ENCODE assay signal across 8 cellular contexts in genomic region chr20:63009044-63009961, GRCh38. TPM values are rescaled to one million over a fixed set of nuclear protein-coding genes. Genes with fewer than 3 reads are reported as not detected.
A peak's percentile ranks its signal among the peaks of the same experiment; 100 is the strongest.
DNase-seq lines count a peak whose midpoint lies in the region; ATAC-seq and TF ChIP-seq lines count a peak whose summit lies in the region.

No MANE protein-coding gene starts in this region.

- peak overlapping the region; percentile 63 for H3K9ac ChIP-seq in MM.1S (ENCODE audit: low read length)

- peak overlapping the region; percentile 80; the same call in 1 of the 2 replicates for H3K27ac ChIP-seq in MM.1S (ENCODE audit: low read length)
- no peak overlapping the region for H3K27ac ChIP-seq in sigmoid colon

- H3K36me3 ChIP-seq in MM.1S (replicated peaks; ENCODE audit: insufficient read depth, low read length) (no peaks in the 10 kb centered on the region), sigmoid colon (no peaks in the 10 kb centered on the region)

- peaks cover 15% of the 10 kb centered on the region for H3K4me1 Mint-ChIP-seq in activated naive CD8-positive, alpha-beta T cell treated with anti-CD3 and anti-CD28 coated beads for 36 hours

- H3K4me1 ChIP-seq in MM.1S (ENCODE audit: low read length) (peaks cover 17% of the 10 kb centered on the region), sigmoid colon (peaks cover 0 to 41% (median 27%) of the 10 kb centered on the region in 4 donors)

- H3K9me3 Mint-ChIP-seq in activated naive CD8-positive, alpha-beta T cell treated with anti-CD3 and anti-CD28 coated beads for 36 hours, result peaks cover 14% of the 10 kb centered on the region

- H3K9me2 ChIP-seq in MM.1S (replicated peaks; ENCODE audit: insufficient read depth, low read length), result no peaks in the 10 kb centered on the region

- no peak overlapping the region for H3K27ac Mint-ChIP-seq in activated naive CD8-positive, alpha-beta T cell treated with anti-CD3 and anti-CD28 coated beads for 36 hours

- peak overlapping the region; percentile 22 for H3K4me3 Mint-ChIP-seq in activated naive CD8-positive, alpha-beta T cell treated with anti-CD3 and anti-CD28 coated beads for 36 hours

- peaks cover 4% of the 10 kb centered on the region for H3K36me3 Mint-ChIP-seq in activated naive CD8-positive, alpha-beta T cell treated with anti-CD3 and anti-CD28 coated beads for 36 hours

- H3K4me3 ChIP-seq in MM.1S (ENCODE audit: low read length) (peak overlapping the region; percentile 73), sigmoid colon (peak overlapping the region in 1 of 4 donors; percentile 15)

- peaks cover 26% of the 10 kb centered on the region for H3F3A ChIP-seq in MM.1S (ENCODE audit: insufficient read depth, low read length)

- TF ChIP-seq CTCF in GM12873 (IDR thresholded peaks at IDR 0.05; ENCODE audit: insufficient read depth, low read depth, low read length, missing control alignments) (peak; percentile 88), MM.1S (IDR thresholded peaks at IDR 0.05; ENCODE audit: low read length) (peak; percentile 90), sigmoid colon (IDR thresholded peaks at IDR 0.05) (peak; percentile 75 to 96 (median 93))

- peaks cover 54% of the 10 kb centered on the region for H3K27me3 Mint-ChIP-seq in activated naive CD8-positive, alpha-beta T cell treated with anti-CD3 and anti-CD28 coated beads for 36 hours

- H3K27me3 ChIP-seq in MM.1S (replicated peaks; ENCODE audit: insufficient read depth, low read length) (peaks cover 48% of the 10 kb centered on the region), sigmoid colon (peaks cover 66 to 100% (median 75%) of the 10 kb centered on the region in 3 donors)

- intact Hi-C loops in left cardiac atrium (cut with DNase I), result loop anchor here in 1 of 2 donors (1.0 kb wide), 2 partner anchors 37 to 109 kb away; no protein-coding TSS in a partner anchor
- intact Hi-C loops in sigmoid colon (cut with DNase I), result loop anchor here (1.0 to 2.0 kb wide), 3 partner anchors 37 to 136 kb away; no protein-coding TSS in a partner anchor

- H3K79me2 ChIP-seq in MM.1S (ENCODE audit: low read length), result peaks cover 3% of the 10 kb centered on the region; the same call in 1 of the 2 replicates

- peak overlapping the region; percentile 86 for H3K4me2 ChIP-seq in MM.1S (ENCODE audit: low read depth, low read length)

- peak overlapping the region; percentile 49 for H2AFZ ChIP-seq in MM.1S (ENCODE audit: low read length)

- H4K20me1 ChIP-seq in MM.1S (ENCODE audit: insufficient read depth, low read length), result no peaks in the 10 kb centered on the region

- DNase-seq in HCEC 1CT (peak; percentile 42), MM.1S (peak; percentile 87), SW 1271 (lab: John Stamatoyannopoulos, UW) (peak; percentile 21 to 66), left cardiac atrium (peak; percentile 77), sigmoid colon (peak; percentile 76), amniotic stem cell (lab: John Stamatoyannopoulos, UW) (no peak)
- DNase-seq in activated naive CD8-positive, alpha-beta T cell treated with anti-CD3 and anti-CD28 coated beads for 36 hours, result peak; percentile 83

- WGBS in sigmoid colon, 2 donors, result 6 to 9% methylated on average over 54 of the region's 54 CpGs

- peak; percentile 87 to 90 for ATAC-seq in left cardiac atrium

- no peak for TF ChIP-seq EP300 in sigmoid colon (IDR thresholded peaks at IDR 0.05)

- no peaks in the 10 kb centered on the region for H3K9me3 ChIP-seq in MM.1S (replicated peaks; ENCODE audit: insufficient read depth, low read length)
- peaks cover 0 to 10% (median 5%) of the 10 kb centered on the region in 4 donors for H3K9me3 ChIP-seq in sigmoid colon

- TF ChIP-seq POLR2A in sigmoid colon (IDR thresholded peaks at IDR 0.05), result no peak

RNA-seq across cellular contexts. Expression of gene BHLHE23, which starts 2.5 kb away (rescaled TPM):
- not detected for total RNA-seq in activated naive CD8-positive, alpha-beta T cell treated with anti-CD3 and anti-CD28 coated beads for 36 hours
- total RNA-seq in left cardiac atrium (not detected), sigmoid colon (not detected)
- not detected for polyA plus RNA-seq in sigmoid colon

RNA-seq across cellular contexts. Expression of gene SLC17A9, which starts 56.8 kb away (rescaled TPM):
- total RNA-seq in activated naive CD8-positive, alpha-beta T cell treated with anti-CD3 and anti-CD28 coated beads for 36 hours, result 10 to 100 TPM; 49.7 to 52.1 TPM
- total RNA-seq in left cardiac atrium, result 1 to 10 TPM; 2.1 to 5.7 TPM
- total RNA-seq in sigmoid colon, result 1 to 10 TPM; 2.5 to 7.2 (median 3.3) TPM
- 10 to 100 TPM in 1 of 3 donors, 1 to 10 TPM in 1, under 1 TPM in 1; 0.60 to 15.4 (median 2.3) TPM for polyA plus RNA-seq in sigmoid colon

Comparison
In these comparisons a context has a peak if more than half of its experiments do, and no peak if none do; other contexts are left out.
1. RNA of gene SLC17A9, which starts 56.8 kb away (total RNA-seq): 49.7 to 52.1 TPM in activated naive CD8-positive, alpha-beta T cell treated with anti-CD3 and anti-CD28 coated beads for 36 hours; 2.1 to 5.7 TPM in left cardiac atrium and 2.5 to 7.2 TPM in sigmoid colon; every median in the first group is over 4 times any median in the second.
2. Peak in every context shown above with its lines, with median percentiles within 50 percentile points of each other: CTCF ChIP-seq.